In genomic region chr19:34269489-34269888, GRCh38 we compare ENCODE assay signal across 9 cellular contexts. TPM values are rescaled to one million over a fixed set of nuclear protein-coding genes. Genes with fewer than 3 reads are reported as not detected.
DNase-seq lines count a peak whose midpoint lies in the region; ATAC-seq and TF ChIP-seq lines count a peak whose summit lies in the region.
"Had no signal": no experiment of that assay in that cellular context is flagged by ENCODE, and none has a peak within 500 bp of the region (broad histone marks: within the 10 kb centered on the region; RNA-seq: fewer than 3 reads in every experiment).

No MANE protein-coding gene starts in this region.

- peaks cover 26% of the 10 kb centered on the region for H3K4me1 ChIP-seq in Panc1 (ENCODE audit: control insufficient read depth, insufficient read depth, low read length)
- H3K4me1 ChIP-seq in trophoblast cell (ENCODE audit: control insufficient read depth in 1 of 2, insufficient read depth in 2 of 2, low read length in 2 of 2): peaks cover 6 to 8% of the 10 kb centered on the region in 2 experiments

- POLR2A ChIA-PET in Panc1 (lab: Charles Lee): no interaction called here

- H3K9ac ChIP-seq in trophoblast cell (ENCODE audit: low read length): no peak overlapping the region

- in situ Hi-C loops in Panc1 (cut with HindIII; ENCODE audit: low pct_unique_long_range_greater_than_20kb, low sequenced_read_pairs): no loop called here

- no peak overlapping the region for H2BK12ac ChIP-seq in trophoblast cell (ENCODE audit: low read length)

- peak overlapping the region; percentile 96 for H3K27ac Mint-ChIP-seq in endothelial cell (ENCODE audit: unreplicated experiment)

- no peak for ATAC-seq in Panc1
- ATAC-seq in HG03442 (IDR thresholded peaks at IDR 0.05; ENCODE audit: unreplicated experiment): no peak

- no peak overlapping the region for H3K14ac ChIP-seq in trophoblast cell (ENCODE audit: low read length)

- no peaks in the 10 kb centered on the region for H3K27me3 ChIP-seq in Panc1 (ENCODE audit: control insufficient read depth, insufficient read depth, low read length)
- H3K27me3 ChIP-seq in trophoblast cell (ENCODE audit: insufficient read depth, low read length): no peaks in the 10 kb centered on the region

- H3K27me3 Mint-ChIP-seq in endothelial cell (ENCODE audit: unreplicated experiment): peaks cover 7% of the 10 kb centered on the region

- WGBS in trophoblast cell (ENCODE audit: extremely low coverage, insufficient coverage, insufficient read length): no CpG with 5 or more reads among the region's 2 CpGs

- peak; percentile 18 for DNase-seq in GM12865 (ENCODE audit: low read depth)
- no peak for DNase-seq in Panc1 (ENCODE audit: low read depth, low spot score)
- DNase-seq in endothelial cell (ENCODE audit: low spot score): no peak
- no peak for DNase-seq in trophoblast cell
- DNase-seq in H4 (ENCODE audit: low spot score): no peak
- no peak for DNase-seq in GF-D8 (lab: John Stamatoyannopoulos, UW)
- no peak for DNase-seq in CD1c-positive myeloid dendritic cell (ENCODE audit: extremely low spot score)
- DNase-seq: NCI-H446 treated with DMSO at 0.1 percent for 48 hours had no signal

- H3K9me3 ChIP-seq in Panc1 (ENCODE audit: control insufficient read depth, insufficient read depth, low read depth, low read length) (no peaks in the 10 kb centered on the region), trophoblast cell (ENCODE audit: insufficient read depth, low read depth, low read length) (no peaks in the 10 kb centered on the region)

- no peak overlapping the region for H4K12ac ChIP-seq in trophoblast cell (ENCODE audit: low read depth, low read length)

- peak overlapping the region; percentile 40 for H3K4me3 Mint-ChIP-seq in endothelial cell (ENCODE audit: unreplicated experiment)

- H3K9me3 Mint-ChIP-seq in endothelial cell (ENCODE audit: unreplicated experiment): no peaks in the 10 kb centered on the region

- no peak overlapping the region for H3K18ac ChIP-seq in trophoblast cell (ENCODE audit: low read length)

- peaks cover 4% of the 10 kb centered on the region for H3K36me3 Mint-ChIP-seq in endothelial cell (ENCODE audit: low read depth, unreplicated experiment)

- H3K4me2 ChIP-seq in trophoblast cell (ENCODE audit: low read length): no peak overlapping the region

- TF ChIP-seq CTCF in GM12865 (IDR thresholded peaks at IDR 0.05; ENCODE audit: insufficient read depth, low read depth, low read length, missing control alignments) (no peak), Panc1 (IDR thresholded peaks at IDR 0.05) (no peak), endothelial cell (IDR thresholded peaks at IDR 0.05; ENCODE audit: unreplicated experiment) (no peak)

- intact Hi-C loops in Panc1 (cut with micrococcal nuclease; ENCODE audit: unreplicated experiment): no loop called here

- H3K4ac ChIP-seq in trophoblast cell (ENCODE audit: low read depth, low read length): peak overlapping the region; percentile 65

- H3K36me3 ChIP-seq in Panc1 (ENCODE audit: control insufficient read depth, insufficient read depth, low read length) (no peaks in the 10 kb centered on the region), trophoblast cell (ENCODE audit: control insufficient read depth in 1 of 2, insufficient read depth in 2 of 2, low read length in 2 of 2) (peaks cover 0 to 6% of the 10 kb centered on the region in 2 experiments)

- H2BK5ac ChIP-seq in trophoblast cell (ENCODE audit: low read depth, low read length, poor library complexity): no peak overlapping the region

- peaks cover 55% of the 10 kb centered on the region for H3K4me1 Mint-ChIP-seq in endothelial cell (ENCODE audit: unreplicated experiment)

- peak overlapping the region; percentile 68 for H4K8ac ChIP-seq in trophoblast cell (ENCODE audit: low read depth, low read length)

- BruUV-seq in Panc1 (replicated peaks; lab: Mats Ljungman, UMichigan): no TSS peak

- no peak overlapping the region for H2AK5ac ChIP-seq in trophoblast cell (ENCODE audit: low read length)

- H3K27ac ChIP-seq in Panc1 (ENCODE audit: low read length) (peak overlapping the region; percentile 75), trophoblast cell (ENCODE audit: low read depth, low read length) (peak overlapping the region; percentile 43)

- CTCF ChIA-PET in Panc1 (lab: Charles Lee): interaction anchor here (0.6 to 1.0 kb wide), 2 partner anchors 35 to 79 kb away, joined by 3 to 12 read pairs; no protein-coding TSS in a partner anchor

- H3K79me1 ChIP-seq in trophoblast cell (ENCODE audit: low read length): peaks cover 3% of the 10 kb centered on the region

- H3K4me3 ChIP-seq in GM12865 (ENCODE audit: low read depth, low read length): peak overlapping the region; percentile 50
- H3K4me3 ChIP-seq in Panc1 (ENCODE audit: low read depth in 2 of 2, low read length in 2 of 2): no peak overlapping the region
- no peak overlapping the region for H3K4me3 ChIP-seq in trophoblast cell (ENCODE audit: low read depth, low read length)

- no peaks in the 10 kb centered on the region for H3K79me2 ChIP-seq in trophoblast cell (ENCODE audit: control insufficient read depth, insufficient read depth, low read length, poor library complexity)

- H2AFZ ChIP-seq in trophoblast cell (ENCODE audit: insufficient read depth, low read length, poor library complexity): no peak overlapping the region

- no peak overlapping the region for H2BK120ac ChIP-seq in trophoblast cell (ENCODE audit: insufficient read depth, low read length, poor library complexity)

- H3K23ac ChIP-seq in trophoblast cell (ENCODE audit: low read length): no peak overlapping the region

- H4K91ac ChIP-seq in trophoblast cell (ENCODE audit: low read depth, low read length): no peak overlapping the region

RNA-seq across cellular contexts. Expression of gene GARRE1, which starts 15.1 kb away (rescaled TPM):
- 19.7 TPM for total RNA-seq in Panc1 (2021; ENCODE audit: unreplicated experiment)
- 23.8 TPM for polyA plus RNA-seq in Panc1 (2012; ENCODE audit: insufficient read length)
- total RNA-seq in endothelial cell (ENCODE audit: unreplicated experiment): 49.0 TPM
- polyA plus RNA-seq in trophoblast cell (2013): 26.4 and 28.0 TPM in 2 replicates
- total RNA-seq in H4 (2014; rRNA removed; shearing (Covaris generic)): 10.4 and 11.9 TPM in 2 replicates
